8 cellular contexts compared by ENCODE assay signal in genomic region chr15:97904196-97904572, GRCh38. TPM values are rescaled to one million over a fixed set of nuclear protein-coding genes. Genes with fewer than 3 reads are reported as not detected.
DNase-seq lines count a peak whose midpoint lies in the region; ATAC-seq and TF ChIP-seq lines count a peak whose summit lies in the region.

No MANE protein-coding gene starts in this region.

- no peaks in the 10 kb centered on the region for H3K36me3 Mint-ChIP-seq in Calu3 (ENCODE audit: insufficient read depth, unreplicated experiment)

- ATAC-seq in HG03103 (IDR thresholded peaks at IDR 0.05; ENCODE audit: low read depth, unreplicated experiment): peak; percentile 54
- ATAC-seq in stimulated activated naive CD8-positive, alpha-beta T cell treated with anti-CD3 and anti-CD28 coated beads, Interleukin-15, Interleukin-2, amounts not matched to agents 100 U/mL and 50 U/mL, for 24 hours: peak; percentile 57
- no peak for ATAC-seq in HG03097 (IDR thresholded peaks at IDR 0.05; ENCODE audit: low FRiP score, unreplicated experiment)

- intact Hi-C loops in Calu3 (cut with micrococcal nuclease; ENCODE audit: unreplicated experiment): loop anchor here (1.0 to 2.0 kb wide), 3 partner anchors 181 to 519 kb away; no protein-coding TSS in a partner anchor

- H3K4me3 Mint-ChIP-seq in Calu3 (ENCODE audit: low read depth, unreplicated experiment): no peak overlapping the region

- CTCF ChIA-PET in Calu3 (lab: Charles Lee): interaction anchor here (1.3 kb wide), 1 partner anchor 274 kb away, joined by 3 read pairs; no protein-coding TSS in a partner anchor

- peaks cover 74% of the 10 kb centered on the region for H3K27me3 Mint-ChIP-seq in Calu3 (ENCODE audit: unreplicated experiment)

- H3K9me3 Mint-ChIP-seq in Calu3 (ENCODE audit: low read depth, unreplicated experiment): no peaks in the 10 kb centered on the region

- BruUV-seq in Calu3 (replicated peaks; lab: Mats Ljungman, UMichigan): no TSS peak

- H3K27ac Mint-ChIP-seq in Calu3 (ENCODE audit: unreplicated experiment): no peak overlapping the region

- no peaks in the 10 kb centered on the region for H3K4me1 Mint-ChIP-seq in Calu3 (ENCODE audit: low read depth, unreplicated experiment)

- DNase-seq in Calu3 (peak; percentile 89), OCI-M2 (lab: John Stamatoyannopoulos, UW; ENCODE audit: unreplicated experiment) (peak; percentile 14), cerebellum (ENCODE audit: low spot score) (peak; percentile 17), kidney tubule cell (ENCODE audit: low spot score) (peak; percentile 77)
- DNase-seq in stimulated activated naive CD8-positive, alpha-beta T cell treated with anti-CD3 and anti-CD28 coated beads, Interleukin-15, Interleukin-2, amounts not matched to agents 100 U/mL and 50 U/mL, for 24 hours: peak; percentile 38
- no peak for DNase-seq in effector CD8-positive, alpha-beta T cell (lab: John Stamatoyannopoulos, UW)

- peak; percentile 64 for TF ChIP-seq CTCF in Calu3 (IDR thresholded peaks at IDR 0.05; ENCODE audit: unreplicated experiment)

RNA-seq across cellular contexts. Expression of gene ARRDC4, which starts 56.3 kb away (rescaled TPM):
- total RNA-seq in Calu3 (2022) (3.0 and 3.2 TPM in 2 replicates), cerebellum (20.4 TPM)
